1 cellular context compared by ENCODE assay signal in genomic region chr5:62403411-62404250, GRCh38.
A peak's percentile ranks its signal among the peaks of the same experiment; 100 is the strongest.
TF ChIP-seq lines count a peak whose summit lies in the region.

Gene DIMT1 (minus strand): TSS chr5:62403905. CDS start chr5:62403772, 133 bp downstream.

TF ChIP-seq in HepG2, 621 proteins besides CTCF, POLR2A, EP300 and RAD21 (continued from another document and continues in another):
- TF ChIP-seq, protein P1, sequence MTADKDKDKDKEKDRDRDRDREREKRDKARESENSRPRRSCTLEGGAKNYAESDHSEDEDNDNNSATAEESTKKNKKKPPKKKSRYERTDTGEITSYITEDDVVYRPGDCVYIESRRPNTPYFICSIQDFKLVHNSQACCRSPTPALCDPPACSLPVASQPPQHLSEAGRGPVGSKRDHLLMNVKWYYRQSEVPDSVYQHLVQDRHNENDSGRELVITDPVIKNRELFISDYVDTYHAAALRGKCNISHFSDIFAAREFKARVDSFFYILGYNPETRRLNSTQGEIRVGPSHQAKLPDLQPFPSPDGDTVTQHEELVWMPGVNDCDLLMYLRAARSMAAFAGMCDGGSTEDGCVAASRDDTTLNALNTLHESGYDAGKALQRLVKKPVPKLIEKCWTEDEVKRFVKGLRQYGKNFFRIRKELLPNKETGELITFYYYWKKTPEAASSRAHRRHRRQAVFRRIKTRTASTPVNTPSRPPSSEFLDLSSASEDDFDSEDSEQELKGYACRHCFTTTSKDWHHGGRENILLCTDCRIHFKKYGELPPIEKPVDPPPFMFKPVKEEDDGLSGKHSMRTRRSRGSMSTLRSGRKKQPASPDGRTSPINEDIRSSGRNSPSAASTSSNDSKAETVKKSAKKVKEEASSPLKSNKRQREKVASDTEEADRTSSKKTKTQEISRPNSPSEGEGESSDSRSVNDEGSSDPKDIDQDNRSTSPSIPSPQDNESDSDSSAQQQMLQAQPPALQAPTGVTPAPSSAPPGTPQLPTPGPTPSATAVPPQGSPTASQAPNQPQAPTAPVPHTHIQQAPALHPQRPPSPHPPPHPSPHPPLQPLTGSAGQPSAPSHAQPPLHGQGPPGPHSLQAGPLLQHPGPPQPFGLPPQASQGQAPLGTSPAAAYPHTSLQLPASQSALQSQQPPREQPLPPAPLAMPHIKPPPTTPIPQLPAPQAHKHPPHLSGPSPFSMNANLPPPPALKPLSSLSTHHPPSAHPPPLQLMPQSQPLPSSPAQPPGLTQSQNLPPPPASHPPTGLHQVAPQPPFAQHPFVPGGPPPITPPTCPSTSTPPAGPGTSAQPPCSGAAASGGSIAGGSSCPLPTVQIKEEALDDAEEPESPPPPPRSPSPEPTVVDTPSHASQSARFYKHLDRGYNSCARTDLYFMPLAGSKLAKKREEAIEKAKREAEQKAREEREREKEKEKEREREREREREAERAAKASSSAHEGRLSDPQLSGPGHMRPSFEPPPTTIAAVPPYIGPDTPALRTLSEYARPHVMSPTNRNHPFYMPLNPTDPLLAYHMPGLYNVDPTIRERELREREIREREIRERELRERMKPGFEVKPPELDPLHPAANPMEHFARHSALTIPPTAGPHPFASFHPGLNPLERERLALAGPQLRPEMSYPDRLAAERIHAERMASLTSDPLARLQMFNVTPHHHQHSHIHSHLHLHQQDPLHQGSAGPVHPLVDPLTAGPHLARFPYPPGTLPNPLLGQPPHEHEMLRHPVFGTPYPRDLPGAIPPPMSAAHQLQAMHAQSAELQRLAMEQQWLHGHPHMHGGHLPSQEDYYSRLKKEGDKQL (CRISPR knock-in tag; IDR thresholded peaks at IDR 0.05; ENCODE audit: low read depth), result 0 out of 2 replicates have a peak, but pooled peaks have one; percentile 53
- TF ChIP-seq ZNF446 (CRISPR knock-in tag; IDR thresholded peaks at IDR 0.05) (peak; percentile 61; the same call in 1 of the 2 replicates), ATF7-NPFF (CRISPR knock-in tag; IDR thresholded peaks at IDR 0.05; ENCODE audit: low read depth) (peak; percentile 70; the same call in 1 of the 2 replicates), JDP2 (CRISPR knock-in tag; IDR thresholded peaks at IDR 0.05; ENCODE audit: borderline replicate concordance) (peak; percentile 45; the same call in 1 of the 2 replicates), BRD4 (CRISPR knock-in tag; IDR thresholded peaks at IDR 0.05) (peak; percentile 69; the same call in 1 of the 2 replicates), ZNF850 (CRISPR knock-in tag; conservative IDR thresholded peaks at IDR 0.05) (peak; percentile 50; the same call in 1 of the 2 replicates), ZNF552 (CRISPR knock-in tag; IDR thresholded peaks at IDR 0.05; ENCODE audit: borderline replicate concordance) (peak; percentile 91), NPAS2 (CRISPR knock-in tag; IDR thresholded peaks at IDR 0.05; ENCODE audit: borderline replicate concordance) (no peak), ZBTB21 (CRISPR knock-in tag; IDR thresholded peaks at IDR 0.05) (0 out of 2 replicates have a peak, but pooled peaks have one; percentile 23), ZNF615 (CRISPR knock-in tag; IDR thresholded peaks at IDR 0.05; ENCODE audit: borderline replicate concordance) (peak; percentile 46; the same call in 1 of the 2 replicates), ZIK1 (CRISPR knock-in tag; IDR thresholded peaks at IDR 0.05; ENCODE audit: borderline replicate concordance, low read depth) (peak; percentile 86; the same call in 1 of the 2 replicates), SRSF9 (IDR thresholded peaks at IDR 0.05; ENCODE audit: borderline replicate concordance, insufficient read depth, low read depth, low read length, poor library complexity, severe bottlenecking) (no peak), HOMEZ (CRISPR knock-in tag; IDR thresholded peaks at IDR 0.05; ENCODE audit: low read depth) (peak; percentile 36; the same call in 1 of the 2 replicates), ZNF577 (CRISPR knock-in tag; IDR thresholded peaks at IDR 0.05; ENCODE audit: borderline replicate concordance, low read depth) (peak; percentile 23; the same call in 1 of the 2 replicates), USF2 (IDR thresholded peaks at IDR 0.05; ENCODE audit: low read depth, low read length) (no peak), USF2 (CRISPR knock-in tag; IDR thresholded peaks at IDR 0.05; ENCODE audit: borderline replicate concordance) (peak; percentile 68), WIZ (CRISPR knock-in tag; IDR thresholded peaks at IDR 0.05) (no peak; the same call in 1 of the 2 replicates), ZNF20 (CRISPR knock-in tag; IDR thresholded peaks at IDR 0.05) (no peak), NR2C2 (CRISPR knock-in tag; IDR thresholded peaks at IDR 0.05; ENCODE audit: borderline replicate concordance) (peak; percentile 69; the same call in 1 of the 2 replicates), ZNF879 (CRISPR knock-in tag; IDR thresholded peaks at IDR 0.05) (0 out of 2 replicates have a peak, but pooled peaks have one; percentile 9), ARID2 (CRISPR knock-in tag; IDR thresholded peaks at IDR 0.05; ENCODE audit: borderline replicate concordance) (no peak), HHEX (CRISPR knock-in tag; IDR thresholded peaks at IDR 0.05) (no peak), MAZ (IDR thresholded peaks at IDR 0.05; ENCODE audit: borderline replicate concordance, low read depth, low read length) (no peak), MAZ (CRISPR knock-in tag; IDR thresholded peaks at IDR 0.05; ENCODE audit: low read depth) (peak; percentile 89; the same call in 1 of the 2 replicates), MXD1 (CRISPR knock-in tag; IDR thresholded peaks at IDR 0.05) (peak; percentile 98), ZNF598 (CRISPR knock-in tag; IDR thresholded peaks at IDR 0.05; ENCODE audit: borderline replicate concordance) (peak; percentile 44), ETV6 (CRISPR knock-in tag; conservative IDR thresholded peaks at IDR 0.05) (peak; percentile 74; the same call in 1 of the 2 replicates), HMGA1 (CRISPR knock-in tag; conservative IDR thresholded peaks at IDR 0.05) (no peak), SAFB2 (CRISPR knock-in tag; IDR thresholded peaks at IDR 0.05; ENCODE audit: borderline replicate concordance, low read depth) (peak; percentile 80; the same call in 1 of the 2 replicates), ZNF124 (CRISPR knock-in tag; IDR thresholded peaks at IDR 0.05) (peak; percentile 70), ZNF672 (CRISPR knock-in tag; IDR thresholded peaks at IDR 0.05) (no peak), FOXA3 (CRISPR knock-in tag; IDR thresholded peaks at IDR 0.05) (peak; percentile 59), MLLT10 (CRISPR knock-in tag; IDR thresholded peaks at IDR 0.05) (no peak), DNMT3B (CRISPR knock-in tag; conservative IDR thresholded peaks at IDR 0.05) (0 out of 2 replicates have a peak, but pooled peaks have one; percentile 80), NCOA1 (CRISPR knock-in tag; IDR thresholded peaks at IDR 0.05) (peak; percentile 97), ZNF510 (CRISPR knock-in tag; IDR thresholded peaks at IDR 0.05; ENCODE audit: low read depth) (peak; percentile 64; the same call in 1 of the 2 replicates), ZNF788 (CRISPR knock-in tag; IDR thresholded peaks at IDR 0.05; ENCODE audit: borderline replicate concordance) (peak; percentile 86; the same call in 1 of the 2 replicates), IKZF1 (IDR thresholded peaks at IDR 0.05) (no peak)
- TF ChIP-seq, protein P2, sequence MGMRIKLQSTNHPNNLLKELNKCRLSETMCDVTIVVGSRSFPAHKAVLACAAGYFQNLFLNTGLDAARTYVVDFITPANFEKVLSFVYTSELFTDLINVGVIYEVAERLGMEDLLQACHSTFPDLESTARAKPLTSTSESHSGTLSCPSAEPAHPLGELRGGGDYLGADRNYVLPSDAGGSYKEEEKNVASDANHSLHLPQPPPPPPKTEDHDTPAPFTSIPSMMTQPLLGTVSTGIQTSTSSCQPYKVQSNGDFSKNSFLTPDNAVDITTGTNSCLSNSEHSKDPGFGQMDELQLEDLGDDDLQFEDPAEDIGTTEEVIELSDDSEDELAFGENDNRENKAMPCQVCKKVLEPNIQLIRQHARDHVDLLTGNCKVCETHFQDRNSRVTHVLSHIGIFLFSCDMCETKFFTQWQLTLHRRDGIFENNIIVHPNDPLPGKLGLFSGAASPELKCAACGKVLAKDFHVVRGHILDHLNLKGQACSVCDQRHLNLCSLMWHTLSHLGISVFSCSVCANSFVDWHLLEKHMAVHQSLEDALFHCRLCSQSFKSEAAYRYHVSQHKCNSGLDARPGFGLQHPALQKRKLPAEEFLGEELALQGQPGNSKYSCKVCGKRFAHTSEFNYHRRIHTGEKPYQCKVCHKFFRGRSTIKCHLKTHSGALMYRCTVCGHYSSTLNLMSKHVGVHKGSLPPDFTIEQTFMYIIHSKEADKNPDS (CRISPR knock-in tag; IDR thresholded peaks at IDR 0.05), result no peak
- TF ChIP-seq, protein P3, sequence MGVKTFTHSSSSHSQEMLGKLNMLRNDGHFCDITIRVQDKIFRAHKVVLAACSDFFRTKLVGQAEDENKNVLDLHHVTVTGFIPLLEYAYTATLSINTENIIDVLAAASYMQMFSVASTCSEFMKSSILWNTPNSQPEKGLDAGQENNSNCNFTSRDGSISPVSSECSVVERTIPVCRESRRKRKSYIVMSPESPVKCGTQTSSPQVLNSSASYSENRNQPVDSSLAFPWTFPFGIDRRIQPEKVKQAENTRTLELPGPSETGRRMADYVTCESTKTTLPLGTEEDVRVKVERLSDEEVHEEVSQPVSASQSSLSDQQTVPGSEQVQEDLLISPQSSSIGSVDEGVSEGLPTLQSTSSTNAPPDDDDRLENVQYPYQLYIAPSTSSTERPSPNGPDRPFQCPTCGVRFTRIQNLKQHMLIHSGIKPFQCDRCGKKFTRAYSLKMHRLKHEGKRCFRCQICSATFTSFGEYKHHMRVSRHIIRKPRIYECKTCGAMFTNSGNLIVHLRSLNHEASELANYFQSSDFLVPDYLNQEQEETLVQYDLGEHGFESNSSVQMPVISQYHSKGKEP (CRISPR knock-in tag; IDR thresholded peaks at IDR 0.05), result no peak
- TF ChIP-seq, protein P4, sequence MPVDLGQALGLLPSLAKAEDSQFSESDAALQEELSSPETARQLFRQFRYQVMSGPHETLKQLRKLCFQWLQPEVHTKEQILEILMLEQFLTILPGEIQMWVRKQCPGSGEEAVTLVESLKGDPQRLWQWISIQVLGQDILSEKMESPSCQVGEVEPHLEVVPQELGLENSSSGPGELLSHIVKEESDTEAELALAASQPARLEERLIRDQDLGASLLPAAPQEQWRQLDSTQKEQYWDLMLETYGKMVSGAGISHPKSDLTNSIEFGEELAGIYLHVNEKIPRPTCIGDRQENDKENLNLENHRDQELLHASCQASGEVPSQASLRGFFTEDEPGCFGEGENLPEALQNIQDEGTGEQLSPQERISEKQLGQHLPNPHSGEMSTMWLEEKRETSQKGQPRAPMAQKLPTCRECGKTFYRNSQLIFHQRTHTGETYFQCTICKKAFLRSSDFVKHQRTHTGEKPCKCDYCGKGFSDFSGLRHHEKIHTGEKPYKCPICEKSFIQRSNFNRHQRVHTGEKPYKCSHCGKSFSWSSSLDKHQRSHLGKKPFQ (CRISPR knock-in tag; IDR thresholded peaks at IDR 0.05; ENCODE audit: insufficient replicate concordance), result peak; percentile 56
- TF ChIP-seq, protein P5, sequence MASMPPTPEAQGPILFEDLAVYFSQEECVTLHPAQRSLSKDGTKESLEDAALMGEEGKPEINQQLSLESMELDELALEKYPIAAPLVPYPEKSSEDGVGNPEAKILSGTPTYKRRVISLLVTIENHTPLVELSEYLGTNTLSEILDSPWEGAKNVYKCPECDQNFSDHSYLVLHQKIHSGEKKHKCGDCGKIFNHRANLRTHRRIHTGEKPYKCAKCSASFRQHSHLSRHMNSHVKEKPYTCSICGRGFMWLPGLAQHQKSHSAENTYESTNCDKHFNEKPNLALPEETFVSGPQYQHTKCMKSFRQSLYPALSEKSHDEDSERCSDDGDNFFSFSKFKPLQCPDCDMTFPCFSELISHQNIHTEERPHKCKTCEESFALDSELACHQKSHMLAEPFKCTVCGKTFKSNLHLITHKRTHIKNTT (CRISPR knock-in tag; IDR thresholded peaks at IDR 0.05), result no peak
- TF ChIP-seq, protein P6, sequence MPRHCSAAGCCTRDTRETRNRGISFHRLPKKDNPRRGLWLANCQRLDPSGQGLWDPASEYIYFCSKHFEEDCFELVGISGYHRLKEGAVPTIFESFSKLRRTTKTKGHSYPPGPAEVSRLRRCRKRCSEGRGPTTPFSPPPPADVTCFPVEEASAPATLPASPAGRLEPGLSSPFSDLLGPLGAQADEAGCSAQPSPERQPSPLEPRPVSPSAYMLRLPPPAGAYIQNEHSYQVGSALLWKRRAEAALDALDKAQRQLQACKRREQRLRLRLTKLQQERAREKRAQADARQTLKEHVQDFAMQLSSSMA (CRISPR knock-in tag; IDR thresholded peaks at IDR 0.05), result peak; percentile 77; the same call in 1 of the 2 replicates
